In the genomic region with DNA sequence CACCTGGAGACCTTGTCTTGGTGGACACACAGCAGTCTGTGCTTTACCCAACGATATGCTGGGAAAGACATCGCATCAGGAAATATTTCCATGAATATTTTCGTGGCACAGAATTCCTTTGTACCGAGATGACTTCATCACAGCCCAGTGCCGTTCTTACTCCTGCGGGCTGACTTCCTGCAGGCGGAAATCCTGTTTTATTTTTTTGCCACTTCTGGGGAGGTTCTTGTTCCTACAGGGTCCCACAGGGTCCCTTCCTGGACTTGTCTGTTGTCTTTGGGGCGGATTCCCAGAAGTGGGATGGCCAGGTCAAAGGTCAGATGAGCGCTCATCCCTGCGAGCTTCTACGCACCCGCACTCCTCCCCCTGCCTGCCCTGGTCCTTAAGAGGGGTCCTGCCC, we compare ENCODE assay signal across 20 cellular contexts.
A peak's percentile ranks its signal among the peaks of the same experiment; 100 is the strongest.
DNase-seq lines count a peak whose midpoint lies in the region; ATAC-seq, FAIRE-seq and TF ChIP-seq lines count a peak whose summit lies in the region.
"Had no signal": no experiment of that assay in that cellular context is flagged by ENCODE, and none has a peak within 500 bp of the region (broad histone marks: within the 10 kb centered on the region; RNA-seq: fewer than 3 reads in every experiment).

No MANE protein-coding gene starts in this region.

- WGBS in H1 (ENCODE audit: extremely low coverage in 1 of 2, insufficient coverage in 1 of 2, insufficient read length in 1 of 2, insufficient replicate concordance in 2 of 2, low coverage in 1 of 2, low lambda C conversion rate in 2 of 2, missing lambda C conversion rate in 1 of 2), 2 experiments = 87% methylated on average over 12 of the region's 12 CpGs; no CpG with 5 or more reads in 1 of the 2 experiments

- H3K27me3 Mint-ChIP-seq in astrocyte (ENCODE audit: low read depth, unreplicated experiment) = no peaks in the 10 kb centered on the region
- no peaks in the 10 kb centered on the region for H3K27me3 Mint-ChIP-seq in CD4-positive, alpha-beta T cell

- H3K36me3 Mint-ChIP-seq in astrocyte (ENCODE audit: low read depth, unreplicated experiment) = no peaks in the 10 kb centered on the region
- no peaks in the 10 kb centered on the region for H3K36me3 Mint-ChIP-seq in CD4-positive, alpha-beta T cell (ENCODE audit: low read depth)

- no peak overlapping the region for H2BK15ac ChIP-seq in H1 (ENCODE audit: low read length)

- H3K27ac ChIP-seq in astrocyte (ENCODE audit: low read depth, low read length) (peak overlapping the region; percentile 21), H1 (ENCODE audit: low read depth, low read length) (no peak overlapping the region)
- H3K27ac ChIP-seq in CD4-positive, alpha-beta T cell (ENCODE audit: low read depth, low read length) = no peak overlapping the region
- H3K27ac ChIP-seq: GM23248, RWPE1, SJSA1 had no signal

- TF ChIP-seq CTCF in astrocyte (IDR thresholded peaks at IDR 0.05; ENCODE audit: insufficient read depth, low read depth, low read length) (no peak), H1 (IDR thresholded peaks at IDR 0.05; ENCODE audit: control extremely low read depth in 1 of 3, insufficient read depth in 1 of 3, low read depth in 1 of 3, low read length in 3 of 3) (no peak)
- no peak for TF ChIP-seq CTCF in CD4-positive, alpha-beta T cell (IDR thresholded peaks at IDR 0.05)

- H3K4me1 ChIP-seq in astrocyte (ENCODE audit: insufficient read depth, low read length) (peaks cover 3% of the 10 kb centered on the region), H1 (replicated peaks in 1 of 4; ENCODE audit: control insufficient read depth in 3 of 4, insufficient read depth in 4 of 4, low read length in 3 of 4) (no peaks in the 10 kb centered on the region)
- H3K4me1 ChIP-seq: SJSA1 had no signal

- no peak overlapping the region for H2BK5ac ChIP-seq in H1 (ENCODE audit: low read depth, low read length)

- ATAC-seq in GM18867 (IDR thresholded peaks at IDR 0.05; ENCODE audit: unreplicated experiment) = no peak
- ATAC-seq in CD4-positive, alpha-beta T cell (ENCODE audit: poor library complexity) = no peak

- H2AK5ac ChIP-seq in H1 (ENCODE audit: low read depth, low read length) = no peak overlapping the region

- POLR2A ChIA-PET in H1 (lab: Charles Lee; ENCODE audit: partially characterized antibody) = no interaction called here
- POLR2A ChIA-PET in CD4-positive, alpha-beta T cell (lab: Charles Lee) = no interaction called here

- FAIRE-seq in astrocyte (lab: Jason Lieb, UNC) = no peak
- FAIRE-seq in H1 (lab: Jason Lieb, UNC) = no peak

- no peak overlapping the region for H3K9ac ChIP-seq in astrocyte (ENCODE audit: low read length)
- no peak overlapping the region for H3K9ac ChIP-seq in H1 (replicated peaks in 1 of 4; ENCODE audit: extremely low read depth in 1 of 4, low read depth in 3 of 4, low read length in 3 of 4)
- H3K9ac ChIP-seq: GM23248 had no signal

- H2BK20ac ChIP-seq in H1 (ENCODE audit: low read length) = no peak overlapping the region

- DNase-seq in EH (ENCODE audit: low read depth) (peak; percentile 38), astrocyte (ENCODE audit: low read depth) (no peak), H1 (ENCODE audit: low read depth in 1 of 2, low spot score in 2 of 2) (no peak), lung microvascular endothelial cell (ENCODE audit: low read depth in 2 of 2) (peak; percentile 55 to 77), DMS153 treated with DMSO at 0.1 percent for 48 hours (lab: John Stamatoyannopoulos, UW; ENCODE audit: unreplicated experiment) (no peak), DMS 273 treated with DMSO at 0.1 percent for 48 hours (lab: John Stamatoyannopoulos, UW) (no peak)
- no peak for DNase-seq in CD4-positive, alpha-beta T cell
- DNase-seq: AML-193, COR-L47, DMS153, GM23248, KG1, NCI-H1417 treated with DMSO at 0.1 percent for 48 hours, NCI-H2029, NCI-H2171 treated with DMSO at 0.1 percent for 48 hours, NCI-H446 treated with DMSO at 0.1 percent for 48 hours had no signal

- H3K56ac ChIP-seq in H1 (replicated peaks; ENCODE audit: insufficient read length, low read depth, low read length) = no peak overlapping the region

- no peak overlapping the region for H3K4me3 Mint-ChIP-seq in astrocyte (ENCODE audit: unreplicated experiment)
- H3K4me3 Mint-ChIP-seq in CD4-positive, alpha-beta T cell = no peak overlapping the region
- H3K4me3 Mint-ChIP-seq: CD14-positive monocyte had no signal

- TF ChIP-seq RAD21 in H1 (IDR thresholded peaks at IDR 0.05 in 1 of 2, conservative IDR thresholded peaks at IDR 0.05 in 1 of 2; ENCODE audit: low read depth in 2 of 2, low read length in 2 of 2) = no peak

- no peaks in the 10 kb centered on the region for H4K20me1 ChIP-seq in astrocyte (ENCODE audit: insufficient read depth, low read length)
- no peaks in the 10 kb centered on the region for H4K20me1 ChIP-seq in H1 (replicated peaks in 1 of 2; ENCODE audit: control insufficient read depth in 1 of 2, insufficient read depth in 2 of 2, low read length in 2 of 2)

- no peak for TF ChIP-seq EP300 in H1 (IDR thresholded peaks at IDR 0.05; ENCODE audit: borderline replicate concordance in 1 of 2, low read depth in 2 of 2, low read length in 2 of 2)

- CTCF ChIA-PET in H1 (lab: Charles Lee; ENCODE audit: partially characterized antibody) = interaction anchor here (0.7 to 1.3 kb wide), 2 partner anchors 9 to 14 kb away, joined by 3 read pairs; no protein-coding TSS in a partner anchor
- CTCF ChIA-PET in CD4-positive, alpha-beta T cell (lab: Charles Lee) = no interaction called here

- no peak overlapping the region for H3K23ac ChIP-seq in H1 (ENCODE audit: insufficient read length)

- H3K4me3 ChIP-seq in astrocyte (ENCODE audit: insufficient read depth, low read depth, low read length) (no peak overlapping the region), H1 (ENCODE audit: extremely low read depth in 1 of 4, insufficient read depth in 2 of 4, low read depth in 3 of 4, low read length in 4 of 4) (no peak overlapping the region)
- H3K4me3 ChIP-seq: GM23248, SJSA1 had no signal

- H2AFZ ChIP-seq in astrocyte (ENCODE audit: low read depth, low read length) = no peak overlapping the region
- no peak overlapping the region for H2AFZ ChIP-seq in H1 (ENCODE audit: low read length)
- H2AFZ ChIP-seq: GM23248 had no signal

- H3K79me1 ChIP-seq in H1 (ENCODE audit: low read depth, low read length) = no peaks in the 10 kb centered on the region

- H3K9me3 ChIP-seq in astrocyte (ENCODE audit: insufficient read depth, low read depth, low read length) = no peaks in the 10 kb centered on the region
- no peaks in the 10 kb centered on the region for H3K9me3 ChIP-seq in H1 (ENCODE audit: insufficient read depth in 2 of 2, low read depth in 1 of 2, low read length in 1 of 2)
- H3K9me3 ChIP-seq in CD4-positive, alpha-beta T cell (ENCODE audit: control insufficient read depth, low read length) = no peaks in the 10 kb centered on the region
- H3K9me3 ChIP-seq: SJSA1 had no signal

- H3K27me3 ChIP-seq in astrocyte (ENCODE audit: insufficient read depth, low read length) (no peaks in the 10 kb centered on the region), H1 (replicated peaks in 1 of 4; ENCODE audit: control insufficient read depth in 3 of 4, extremely low read depth in 1 of 4, insufficient read depth in 3 of 4, low read length in 3 of 4) (no peaks in the 10 kb centered on the region)
- H3K27me3 ChIP-seq in CD4-positive, alpha-beta T cell (ENCODE audit: control insufficient read depth, insufficient read depth, low read length) = no peaks in the 10 kb centered on the region
- H3K27me3 ChIP-seq: SJSA1 had no signal

- H3K14ac ChIP-seq in H1 (ENCODE audit: insufficient read length) = no peak overlapping the region

- H3K79me2 ChIP-seq in astrocyte (ENCODE audit: insufficient read depth, low read length) (no peaks in the 10 kb centered on the region), H1 (ENCODE audit: control insufficient read depth in 1 of 2, insufficient read depth in 2 of 2, low read length in 2 of 2) (no peaks in the 10 kb centered on the region)

- intact Hi-C loops in CD4-positive, alpha-beta T cell (cut with DNase I, micrococcal nuclease) = no loop called here

- H3K4me2 ChIP-seq in astrocyte (ENCODE audit: low read length) (peak overlapping the region; percentile 2), H1 (ENCODE audit: insufficient read depth in 1 of 2, low read depth in 2 of 2, low read length in 2 of 2) (no peak overlapping the region)

- H4K5ac ChIP-seq in H1 (ENCODE audit: insufficient read length, low read depth, low read length) = no peak overlapping the region

- no peak overlapping the region for H2BK120ac ChIP-seq in H1 (replicated peaks; ENCODE audit: low read depth, low read length)

- H3K4ac ChIP-seq in H1 (replicated peaks; ENCODE audit: insufficient read length, low read depth, low read length) = no peak overlapping the region

- TF ChIP-seq POLR2A in H1 (IDR thresholded peaks at IDR 0.05; ENCODE audit: control extremely low read depth in 1 of 2, low read depth in 2 of 2, low read length in 2 of 2) = no peak

- H3K27ac Mint-ChIP-seq in astrocyte (ENCODE audit: unreplicated experiment) = no peak overlapping the region
- no peak overlapping the region for H3K27ac Mint-ChIP-seq in CD4-positive, alpha-beta T cell
- H3K27ac Mint-ChIP-seq: CD14-positive monocyte had no signal

- H2BK12ac ChIP-seq in H1 (ENCODE audit: low read depth, low read length) = no peak overlapping the region

- H3K36me3 ChIP-seq in astrocyte (ENCODE audit: insufficient read depth, low read length) = no peaks in the 10 kb centered on the region
- H3K36me3 ChIP-seq in H1 (ENCODE audit: control insufficient read depth in 2 of 4, insufficient read depth in 4 of 4, low read length in 3 of 4) = peaks cover 2 to 6% (median 3%) of the 10 kb centered on the region in 4 experiments; a peak in 6 of 8 replicates

- no peaks in the 10 kb centered on the region for H3K4me1 Mint-ChIP-seq in astrocyte (ENCODE audit: low read depth, unreplicated experiment)
- no peaks in the 10 kb centered on the region for H3K4me1 Mint-ChIP-seq in CD4-positive, alpha-beta T cell (ENCODE audit: low read depth)
- H3K4me1 Mint-ChIP-seq: CD14-positive monocyte had no signal

- peak overlapping the region; percentile 83; the same call in 1 of the 2 replicates for H4K8ac ChIP-seq in H1 (ENCODE audit: extremely low read depth, insufficient read depth, low read length)

- no peaks in the 10 kb centered on the region for H3K9me3 Mint-ChIP-seq in astrocyte (ENCODE audit: unreplicated experiment)
- H3K9me3 Mint-ChIP-seq in CD4-positive, alpha-beta T cell = no peaks in the 10 kb centered on the region
- H3K9me3 Mint-ChIP-seq: CD14-positive monocyte had no signal

- no peaks in the 10 kb centered on the region for H3K23me2 ChIP-seq in H1 (ENCODE audit: low read depth, low read length)

- no peak overlapping the region for H3K18ac ChIP-seq in H1 (ENCODE audit: extremely low read depth, low read length)

- H4K91ac ChIP-seq in H1 (replicated peaks; ENCODE audit: insufficient read length, low read length) = no peak overlapping the region

TF ChIP-seq in H1, 55 proteins besides CTCF, POLR2A, EP300 and RAD21:
- TF ChIP-seq MAFK (IDR thresholded peaks at IDR 0.05; ENCODE audit: low read depth, low read length) (no peak), CTBP2 (IDR thresholded peaks at IDR 0.05; ENCODE audit: borderline replicate concordance, insufficient read depth, insufficient read length, low read length) (no peak)

Comparison
In these comparisons a context has a peak if more than half of its experiments do, and no peak if none do; other contexts are left out.
1. DNase-seq: peak in EH (single experiment) and lung microvascular endothelial cell (2 of 2); none in astrocyte (single experiment), H1 (0 of 2), DMS153 treated with DMSO at 0.1 percent for 48 hours (single experiment), DMS 273 treated with DMSO at 0.1 percent for 48 hours (single experiment) and CD4-positive, alpha-beta T cell (0 of 10).